ENCODE assay signal across 15 cellular contexts in genomic region chr7:729154-730000, GRCh38. TPM values are rescaled to one million over a fixed set of nuclear protein-coding genes. Genes with fewer than 3 reads are reported as not detected.
A peak's percentile ranks its signal among the peaks of the same experiment; 100 is the strongest.
DNase-seq lines count a peak whose midpoint lies in the region; ATAC-seq, FAIRE-seq and TF ChIP-seq lines count a peak whose summit lies in the region.
"Had no signal": no experiment of that assay in that cellular context is flagged by ENCODE, and none has a peak within 500 bp of the region (broad histone marks: within the 10 kb centered on the region; RNA-seq: fewer than 3 reads in every experiment).

No MANE protein-coding gene starts in this region.

- H3K9ac ChIP-seq in DND-41 (ENCODE audit: low read depth, low read length) (no peak overlapping the region), K562 (ENCODE audit: insufficient read depth in 1 of 2, low read depth in 2 of 2, low read length in 2 of 2) (peak overlapping the region in 1 of 2 experiments; percentile 10; a peak in 1 of 4 replicates)

- peaks cover 26% of the 10 kb centered on the region for H3K4me1 Mint-ChIP-seq in activated CD4-positive, alpha-beta T cell treated with anti-CD3 and anti-CD28 coated beads for 36 hours
- H3K4me1 Mint-ChIP-seq in neural crest cell: peaks cover 21% of the 10 kb centered on the region

- H3K27me3 Mint-ChIP-seq in activated CD4-positive, alpha-beta T cell treated with anti-CD3 and anti-CD28 coated beads for 36 hours: no peaks in the 10 kb centered on the region
- no peaks in the 10 kb centered on the region for H3K27me3 Mint-ChIP-seq in neural crest cell (ENCODE audit: low read depth)
- H3K27me3 Mint-ChIP-seq: stimulated activated naive CD8-positive, alpha-beta T cell treated with anti-CD3 and anti-CD28 coated beads, Interleukin-15, amount 100 ng/mL, for 72 hours had no signal

- H3K36me3 ChIP-seq in DND-41 (ENCODE audit: insufficient read depth, low read length) (peaks cover 66% of the 10 kb centered on the region), K562 (ENCODE audit: control insufficient read depth, insufficient read depth, low read length) (peaks cover 66% of the 10 kb centered on the region)
- H3K36me3 ChIP-seq: uterus had no signal

- no peak for FAIRE-seq in K562 (lab: Jason Lieb, UNC)

- CTCF ChIA-PET in activated CD4-positive, alpha-beta T cell treated with anti-CD3 and anti-CD28 coated beads for 36 hours (lab: Charles Lee): interaction anchor here (0.6 kb wide), 1 partner anchor 315 kb away, joined by 3 read pairs; no protein-coding TSS in a partner anchor
- CTCF ChIA-PET in K562 (lab: Yijun Ruan, JAX; ENCODE audit: low intra/inter-chr PET ratio): no interaction called here

- H3K27ac Mint-ChIP-seq in activated CD4-positive, alpha-beta T cell treated with anti-CD3 and anti-CD28 coated beads for 36 hours: no peak overlapping the region
- no peak overlapping the region for H3K27ac Mint-ChIP-seq in neural crest cell (ENCODE audit: unreplicated experiment)

- H3K4me2 ChIP-seq in DND-41 (ENCODE audit: insufficient read depth, low read length) (peak overlapping the region; percentile 31; the same call in 1 of the 2 replicates), K562 (ENCODE audit: insufficient read depth, low read length) (no peak overlapping the region)

- POLR2A ChIA-PET in activated CD4-positive, alpha-beta T cell treated with anti-CD3 and anti-CD28 coated beads for 36 hours (lab: Charles Lee): no interaction called here
- POLR2A ChIA-PET in K562 (lab: Yijun Ruan, JAX): no interaction called here

- TF ChIP-seq RAD21 in K562 (CRISPR knock-in tag; conservative IDR thresholded peaks at IDR 0.05 in 1 of 2, IDR thresholded peaks at IDR 0.05 in 1 of 2): no peak

- H3K4me1 ChIP-seq in DND-41 (ENCODE audit: insufficient read depth, low read length) (peaks cover 35% of the 10 kb centered on the region), K562 (replicated peaks in 1 of 2; ENCODE audit: control insufficient read depth in 2 of 2, insufficient read depth in 2 of 2, low read length in 2 of 2) (peaks cover 20 to 48% of the 10 kb centered on the region in 2 experiments; a peak in 4 of 5 replicates)

- no peak for TF ChIP-seq CTCF in DND-41 (IDR thresholded peaks at IDR 0.05; ENCODE audit: borderline replicate concordance, extremely low read depth, low read length, poor library complexity, severe bottlenecking)
- TF ChIP-seq CTCF in K562 (IDR thresholded peaks at IDR 0.05 in 2 of 3, conservative IDR thresholded peaks at IDR 0.05 in 1 of 3; ENCODE audit: insufficient read depth in 2 of 3, low read depth in 1 of 3, low read length in 3 of 3): no peak
- TF ChIP-seq CTCF in neural crest cell (conservative IDR thresholded peaks at IDR 0.05): no peak
- no peak for TF ChIP-seq CTCF in GM13977 (IDR thresholded peaks at IDR 0.05; ENCODE audit: extremely low read depth, insufficient read depth, missing control alignments)

- peaks cover 14% of the 10 kb centered on the region for H3K9me3 ChIP-seq in DND-41 (ENCODE audit: insufficient read depth, low read length, severe bottlenecking)
- H3K9me3 ChIP-seq in K562 (replicated peaks; ENCODE audit: control insufficient read depth, insufficient read depth, low read depth, low read length): peaks cover 10% of the 10 kb centered on the region
- H3K9me3 ChIP-seq: uterus had no signal

- no peak for TF ChIP-seq POLR2A in K562 (conservative IDR thresholded peaks at IDR 0.05)

- in situ Hi-C loops in K562 (cut with MboI): no loop called here
- in situ Hi-C loops in GM13977 (cut with MboI; ENCODE audit: low pct_unique_long_range_greater_than_20kb, low sequenced_read_pairs, unreplicated experiment): no loop called here

- H3K79me2 ChIP-seq in DND-41 (ENCODE audit: insufficient read depth, low read length): peaks cover 93% of the 10 kb centered on the region
- peaks cover 82% of the 10 kb centered on the region for H3K79me2 ChIP-seq in K562 (ENCODE audit: control insufficient read depth, insufficient read depth, low read length)

- 94% methylated on average over 22 of the region's 28 CpGs for WGBS in K562 (ENCODE audit: insufficient coverage, low coverage, missing lambda C conversion rate)

- H3K4me3 ChIP-seq in DND-41 (ENCODE audit: low read depth in 1 of 2, low read length in 2 of 2) (no peak overlapping the region), K562 (no peak overlapping the region)
- H3K4me3 ChIP-seq: PC-9, uterus had no signal

- peaks cover 30% of the 10 kb centered on the region for H3K36me3 Mint-ChIP-seq in activated CD4-positive, alpha-beta T cell treated with anti-CD3 and anti-CD28 coated beads for 36 hours (ENCODE audit: low read depth)
- H3K36me3 Mint-ChIP-seq in neural crest cell (ENCODE audit: low read depth): peaks cover 28% of the 10 kb centered on the region

- BruUV-seq in K562 (replicated peaks; lab: Mats Ljungman, UMichigan): no TSS peak

- intact Hi-C loops in activated CD4-positive, alpha-beta T cell treated with anti-CD3 and anti-CD28 coated beads for 36 hours (cut with DNase I, micrococcal nuclease): loop anchor here in 1 of 2 experiments (5.0 kb wide), 2 partner anchors 127 to 143 kb away; no protein-coding TSS in a partner anchor
- intact Hi-C loops in K562 (cut with micrococcal nuclease): loop anchor here (5.0 kb wide), 1 partner anchor 143 kb away; no protein-coding TSS in a partner anchor

- ATAC-seq in activated CD4-positive, alpha-beta T cell treated with anti-CD3 and anti-CD28 coated beads for 36 hours: no peak
- ATAC-seq in DND-41 (ENCODE audit: insufficient read depth, low read depth) (no peak), K562 (no peak)
- ATAC-seq: left cardiac atrium; stimulated activated naive CD8-positive, alpha-beta T cell treated with anti-CD3 and anti-CD28 coated beads, Interleukin-15, amount 100 ng/mL, for 72 hours had no signal

- no peak overlapping the region for H3K27ac ChIP-seq in DND-41 (ENCODE audit: low read length)
- no peak overlapping the region; the same call in 2 of the 3 replicates for H3K27ac ChIP-seq in K562 (ENCODE audit: extremely low read depth, low read depth, low read length)
- H3K27ac ChIP-seq: PC-9, uterus had no signal

- TF ChIP-seq EP300 in K562 (IDR thresholded peaks at IDR 0.05; ENCODE audit: low read length): no peak

- H3K27me3 ChIP-seq in DND-41 (ENCODE audit: insufficient read depth, low read length, poor library complexity) (no peaks in the 10 kb centered on the region), K562 (ENCODE audit: control insufficient read depth in 2 of 2, insufficient read depth in 2 of 2, low read length in 2 of 2) (no peaks in the 10 kb centered on the region)
- H3K27me3 ChIP-seq: uterus had no signal

- H3K9me3 Mint-ChIP-seq in activated CD4-positive, alpha-beta T cell treated with anti-CD3 and anti-CD28 coated beads for 36 hours (ENCODE audit: low read depth): peaks cover 3% of the 10 kb centered on the region
- peaks cover 7% of the 10 kb centered on the region for H3K9me3 Mint-ChIP-seq in neural crest cell

- H3K9me1 ChIP-seq in K562 (ENCODE audit: control insufficient read depth, insufficient read depth, low read length): no peaks in the 10 kb centered on the region

- H2AFZ ChIP-seq in DND-41 (ENCODE audit: low read depth, low read length) (no peak overlapping the region), K562 (ENCODE audit: low read depth, low read length) (no peak overlapping the region)
- H2AFZ ChIP-seq: PC-9 had no signal

- H3K4me3 Mint-ChIP-seq in activated CD4-positive, alpha-beta T cell treated with anti-CD3 and anti-CD28 coated beads for 36 hours: peak overlapping the region; percentile 23
- H3K4me3 Mint-ChIP-seq in neural crest cell: peak overlapping the region; percentile 83

- DNase-seq in activated CD4-positive, alpha-beta T cell treated with anti-CD3 and anti-CD28 coated beads for 36 hours: no peak
- DNase-seq in activated CD4-positive, alpha-beta T cell treated with anti-CD3 and anti-CD28 coated beads for 4 hours: no peak
- DNase-seq in DND-41: no peak
- no peak for DNase-seq in K562 (ENCODE audit: extremely low read depth in 1 of 4, low spot score in 3 of 4)
- DNase-seq in neural crest cell (ENCODE audit: low read depth, low spot score): no peak
- no peak for DNase-seq in HPDE6-E6E7 (ENCODE audit: extremely low spot score)
- DNase-seq in MV-4-11 (lab: John Stamatoyannopoulos, UW): no peak
- DNase-seq in GM13977 (ENCODE audit: low spot score): no peak
- DNase-seq: foreskin fibroblast; left cardiac atrium; NCI-H2081 treated with DMSO at 0.1 percent for 48 hours; PC-9; SK-N-SH; stimulated activated naive CD8-positive, alpha-beta T cell treated with anti-CD3 and anti-CD28 coated beads, Interleukin-15, amount 100 ng/mL, for 72 hours; uterus had no signal

- H4K20me1 ChIP-seq in DND-41 (ENCODE audit: insufficient read depth, low read length): peaks cover 23% of the 10 kb centered on the region
- 0 out of 2 replicates have a peak, but pooled peaks cover 4% of the 10 kb centered on the region for H4K20me1 ChIP-seq in K562 (replicated peaks; ENCODE audit: control insufficient read depth, insufficient read depth, low read length)

RNA-seq across cellular contexts. Expression of gene PRKAR1B, which starts 2.3 kb away (rescaled TPM):
- 10 to 100 TPM; 37.0 to 41.0 TPM for total RNA-seq in activated CD4-positive, alpha-beta T cell treated with anti-CD3 and anti-CD28 coated beads for 36 hours
- 17.8 and 33.7 TPM in 2 replicates for total RNA-seq in K562 (2011; cell fraction: chromatin; rRNA removed; ENCODE audit: low replicate concordance)
- total RNA-seq in K562 (2011; cell fraction: nucleolus; rRNA removed): 20.3 and 21.8 TPM in 2 replicates
- total RNA-seq in K562 (2011; cell fraction: nucleoplasm; rRNA removed): 13.3 and 14.8 TPM in 2 replicates
- total RNA-seq in K562 (2014; rRNA removed) (28.8 and 37.6 TPM in 2 replicates), K562 (2014; rRNA removed; fragmentation: Illumina TruSeq; extraction: Trizol) (7.7 and 10.5 TPM in 2 replicates), K562 (2015; rRNA removed; fragmentation: Illumina TruSeq; extraction: Trizol) (11.8 and 12.7 TPM in 2 replicates), K562 (2021) (30.5 and 32.0 TPM in 2 replicates), neural crest cell (8.1 and 9.5 TPM in 2 replicates)
- polyA plus RNA-seq in K562 (2011; rRNA removed) (8.2 and 15.3 TPM in 2 replicates), K562 (2014; fragmentation: Illumina TruSeq; extraction: Trizol) (9.2 and 20.4 TPM in 2 replicates), K562 (2014; fragmentation: Nextera tagmentation; extraction: Ambion mirVana) (1 to 10 TPM in 1 of 2 experiments, under 1 TPM in 1; 0.99 to 1.2 TPM), K562 (2014; rRNA removed) (18.4 and 19.4 TPM in 2 replicates)
- polyA plus RNA-seq in K562 (2011; cell fraction: cytosol; rRNA removed): 7.5 and 20.4 TPM in 2 replicates
- polyA plus RNA-seq in K562 (2011; cell fraction: nucleus; rRNA removed): 8.1 and 20.7 TPM in 2 replicates
- polyA plus RNA-seq in K562 (2012): 13.9 and 25.5 TPM in 2 replicates
- polyA minus RNA-seq in K562 (2011; rRNA and poly(A)+ RNA removed): 21.0 and 32.5 TPM in 2 replicates
- 11.3 and 17.8 TPM in 2 replicates for polyA minus RNA-seq in K562 (2011; cell fraction: cytosol; rRNA and poly(A)+ RNA removed)
- 8.5 and 9.8 TPM in 2 replicates for polyA minus RNA-seq in K562 (2011; cell fraction: nucleus; rRNA and poly(A)+ RNA removed)

RNA-seq across cellular contexts. Expression of gene DNAAF5, which starts 2.9 kb away (rescaled TPM):
- 10 to 100 TPM; 31.5 to 37.2 TPM for total RNA-seq in activated CD4-positive, alpha-beta T cell treated with anti-CD3 and anti-CD28 coated beads for 36 hours
- total RNA-seq in K562 (2011; cell fraction: chromatin; rRNA removed; ENCODE audit: low replicate concordance): 43.7 and 77.7 TPM in 2 replicates
- total RNA-seq in K562 (2011; cell fraction: nucleolus; rRNA removed): 48.7 and 57.2 TPM in 2 replicates
- total RNA-seq in K562 (2011; cell fraction: nucleoplasm; rRNA removed): 27.9 and 34.8 TPM in 2 replicates
- 35.3 and 61.8 TPM in 2 replicates for total RNA-seq in K562 (2014; rRNA removed)
- total RNA-seq in K562 (2014; rRNA removed; fragmentation: Illumina TruSeq; extraction: Trizol): 14.2 and 16.4 TPM in 2 replicates
- 19.1 and 20.8 TPM in 2 replicates for total RNA-seq in K562 (2015; rRNA removed; fragmentation: Illumina TruSeq; extraction: Trizol)
- 69.7 and 69.9 TPM in 2 replicates for total RNA-seq in K562 (2021)
- polyA plus RNA-seq in K562 (2011; rRNA removed): 12.3 and 33.1 TPM in 2 replicates
- polyA plus RNA-seq in K562 (2011; cell fraction: cytosol; rRNA removed): 24.9 and 63.1 TPM in 2 replicates
- 29.7 and 48.2 TPM in 2 replicates for polyA plus RNA-seq in K562 (2011; cell fraction: nucleus; rRNA removed)
- 35.7 and 58.0 TPM in 2 replicates for polyA plus RNA-seq in K562 (2012)
- 20.3 and 41.8 TPM in 2 replicates for polyA plus RNA-seq in K562 (2014; fragmentation: Illumina TruSeq; extraction: Trizol)
- 1 to 10 TPM; 3.1 to 5.1 TPM for polyA plus RNA-seq in K562 (2014; fragmentation: Nextera tagmentation; extraction: Ambion mirVana)
- polyA plus RNA-seq in K562 (2014; rRNA removed): 31.9 and 34.0 TPM in 2 replicates
- polyA minus RNA-seq in K562 (2011; rRNA and poly(A)+ RNA removed): 16.2 and 19.7 TPM in 2 replicates
- polyA minus RNA-seq in K562 (2011; cell fraction: cytosol; rRNA and poly(A)+ RNA removed): 41.6 and 44.6 TPM in 2 replicates
- polyA minus RNA-seq in K562 (2011; cell fraction: nucleus; rRNA and poly(A)+ RNA removed): 20.3 and 25.7 TPM in 2 replicates
- 54.2 and 55.3 TPM in 2 replicates for total RNA-seq in neural crest cell
